32 cellular contexts compared by ENCODE assay signal in the genomic region with DNA sequence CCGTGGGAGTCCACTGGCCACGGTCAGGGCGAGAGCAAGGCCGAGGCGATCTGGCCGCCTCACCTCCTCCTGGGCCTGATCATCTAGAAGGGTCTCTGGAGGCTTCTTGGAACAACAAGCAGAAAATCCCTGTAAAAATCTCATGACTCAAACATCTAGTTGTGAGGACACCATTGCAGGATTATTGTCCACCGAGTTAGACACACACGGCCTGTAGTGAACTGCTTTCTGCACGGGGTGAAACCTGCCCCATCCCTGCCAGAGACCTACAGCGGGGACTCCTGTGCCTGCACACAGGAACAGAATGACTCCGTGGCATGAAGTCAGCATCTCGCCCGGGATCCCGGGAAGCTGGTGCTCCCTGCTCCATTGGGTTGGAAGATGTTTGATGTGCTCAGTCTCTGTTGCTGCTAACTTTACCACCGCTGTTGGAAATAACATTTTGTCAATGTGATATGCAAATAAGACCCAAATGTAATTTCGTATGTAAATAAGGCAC.
"Had no signal": no experiment of that assay in that cellular context is flagged by ENCODE, and none has a peak within 500 bp of the region (broad histone marks: within the 10 kb centered on the region; RNA-seq: fewer than 3 reads in every experiment).

No MANE protein-coding gene starts in this region.

- H3K36me3 ChIP-seq: gastroesophageal sphincter, WERI-Rb-1 had no signal

- ATAC-seq: activated CD4-positive, CD25-positive, alpha-beta regulatory T cell treated with anti-CD3 and anti-CD28 coated beads, Interleukin-2, amount 50 U/mL, for 24 hours; gastroesophageal sphincter; left colon; naive thymus-derived CD8-positive, alpha-beta T cell; right cardiac atrium had no signal

- H3K27ac ChIP-seq: gastroesophageal sphincter, WERI-Rb-1 had no signal

- DNase-seq: activated CD4-positive, alpha-beta memory T cell treated with anti-CD3 and anti-CD28 coated beads for 36 hours; activated effector memory CD4-positive, alpha-beta T cell treated with Interleukin-2 at 50 U/mL for 16 hours; activated naive CD4-positive, alpha-beta T cell treated with Interleukin-2 at 50 U/mL for 16 hours; activated T-cell treated with anti-CD3 and anti-CD28 coated beads for 4 hours; anterior cingulate cortex; dermis blood vessel endothelial cell; effector CD8-positive, alpha-beta T cell; erythroblast; hippocampal formation; left colon; midbrain; naive thymus-derived CD8-positive, alpha-beta T cell; occipital lobe; SK-N-SH; stimulated activated CD4-positive, alpha-beta T cell treated with anti-CD3 and anti-CD28 coated beads, Interleukin-2, amount 100 ng/mL, for 48 hours; substantia nigra; SW 1271; T-helper 9 cell; WERI-Rb-1 had no signal

- H3K4me1 Mint-ChIP-seq: activated CD4-positive, alpha-beta T cell treated with anti-CD3 and anti-CD28 coated beads, Interleukin-2, amount 10 ng/mL, durations not matched to agents 24 days and 14 days; central memory CD8-positive, alpha-beta T cell; memory B cell; naive thymus-derived CD8-positive, alpha-beta T cell; neural crest cell had no signal

- H3K4me3 ChIP-seq: gastroesophageal sphincter had no signal

- H3K27me3 Mint-ChIP-seq: activated CD4-positive, alpha-beta memory T cell treated with anti-CD3 and anti-CD28 coated beads for 36 hours; activated CD4-positive, alpha-beta T cell treated with anti-CD3 and anti-CD28 coated beads, Interleukin-2, amount 10 ng/mL, durations not matched to agents 24 days and 14 days; activated naive CD8-positive, alpha-beta T cell; central memory CD8-positive, alpha-beta T cell; memory B cell; stimulated activated naive CD8-positive, alpha-beta T cell treated with anti-CD3 and anti-CD28 coated beads, Interleukin-15, Interleukin-2, amounts not matched to agents 100 ng/mL and 50 ng/mL, for 24 hours; type B pancreatic cell had no signal

- H3K4me3 Mint-ChIP-seq: activated CD4-positive, alpha-beta memory T cell treated with anti-CD3 and anti-CD28 coated beads for 36 hours; activated CD4-positive, alpha-beta T cell treated with anti-CD3 and anti-CD28 coated beads, Interleukin-2, amount 10 ng/mL, durations not matched to agents 24 days and 14 days; activated naive CD8-positive, alpha-beta T cell; central memory CD8-positive, alpha-beta T cell; memory B cell; naive thymus-derived CD8-positive, alpha-beta T cell; neural crest cell; stimulated activated naive CD8-positive, alpha-beta T cell treated with anti-CD3 and anti-CD28 coated beads, Interleukin-15, Interleukin-2, amounts not matched to agents 100 ng/mL and 50 ng/mL, for 24 hours; T-helper 1 cell treated with Interleukin-12 subunit alpha and Interleukin-12 subunit beta and Interleukin-4 antibody, amounts not matched to agents 30 μg/mL and 1 μg/mL, for 36 hours; type B pancreatic cell had no signal

- H3K4me1 ChIP-seq: gastroesophageal sphincter had no signal

- H3K9me3 ChIP-seq: gastroesophageal sphincter, SK-N-SH had no signal

- H3K27ac Mint-ChIP-seq: activated CD4-positive, alpha-beta memory T cell treated with anti-CD3 and anti-CD28 coated beads for 36 hours; activated CD4-positive, alpha-beta T cell treated with anti-CD3 and anti-CD28 coated beads, Interleukin-2, amount 10 ng/mL, durations not matched to agents 24 days and 14 days; activated naive CD8-positive, alpha-beta T cell; memory B cell; naive thymus-derived CD8-positive, alpha-beta T cell; stimulated activated naive CD8-positive, alpha-beta T cell treated with anti-CD3 and anti-CD28 coated beads, Interleukin-15, Interleukin-2, amounts not matched to agents 100 ng/mL and 50 ng/mL, for 24 hours; T-helper 1 cell treated with Interleukin-12 subunit alpha and Interleukin-12 subunit beta and Interleukin-4 antibody, amounts not matched to agents 30 μg/mL and 1 μg/mL, for 36 hours; type B pancreatic cell had no signal

- FAIRE-seq: bronchial epithelial cell, keratinocyte had no signal

- H3K36me3 Mint-ChIP-seq: activated CD4-positive, alpha-beta memory T cell treated with anti-CD3 and anti-CD28 coated beads for 36 hours; activated naive CD8-positive, alpha-beta T cell; memory B cell; naive thymus-derived CD8-positive, alpha-beta T cell; type B pancreatic cell had no signal

- H3K9me3 Mint-ChIP-seq: activated CD4-positive, alpha-beta memory T cell treated with anti-CD3 and anti-CD28 coated beads for 36 hours; activated CD4-positive, alpha-beta T cell treated with anti-CD3 and anti-CD28 coated beads, Interleukin-2, amount 10 ng/mL, durations not matched to agents 24 days and 14 days; central memory CD8-positive, alpha-beta T cell; naive thymus-derived CD8-positive, alpha-beta T cell; neural crest cell; stimulated activated naive CD8-positive, alpha-beta T cell treated with anti-CD3 and anti-CD28 coated beads, Interleukin-15, Interleukin-2, amounts not matched to agents 100 ng/mL and 50 ng/mL, for 24 hours; T-helper 1 cell treated with Interleukin-12 subunit alpha and Interleukin-12 subunit beta and Interleukin-4 antibody, amounts not matched to agents 30 μg/mL and 1 μg/mL, for 36 hours; type B pancreatic cell had no signal
